8 cellular contexts compared by ENCODE assay signal in the genomic region with DNA sequence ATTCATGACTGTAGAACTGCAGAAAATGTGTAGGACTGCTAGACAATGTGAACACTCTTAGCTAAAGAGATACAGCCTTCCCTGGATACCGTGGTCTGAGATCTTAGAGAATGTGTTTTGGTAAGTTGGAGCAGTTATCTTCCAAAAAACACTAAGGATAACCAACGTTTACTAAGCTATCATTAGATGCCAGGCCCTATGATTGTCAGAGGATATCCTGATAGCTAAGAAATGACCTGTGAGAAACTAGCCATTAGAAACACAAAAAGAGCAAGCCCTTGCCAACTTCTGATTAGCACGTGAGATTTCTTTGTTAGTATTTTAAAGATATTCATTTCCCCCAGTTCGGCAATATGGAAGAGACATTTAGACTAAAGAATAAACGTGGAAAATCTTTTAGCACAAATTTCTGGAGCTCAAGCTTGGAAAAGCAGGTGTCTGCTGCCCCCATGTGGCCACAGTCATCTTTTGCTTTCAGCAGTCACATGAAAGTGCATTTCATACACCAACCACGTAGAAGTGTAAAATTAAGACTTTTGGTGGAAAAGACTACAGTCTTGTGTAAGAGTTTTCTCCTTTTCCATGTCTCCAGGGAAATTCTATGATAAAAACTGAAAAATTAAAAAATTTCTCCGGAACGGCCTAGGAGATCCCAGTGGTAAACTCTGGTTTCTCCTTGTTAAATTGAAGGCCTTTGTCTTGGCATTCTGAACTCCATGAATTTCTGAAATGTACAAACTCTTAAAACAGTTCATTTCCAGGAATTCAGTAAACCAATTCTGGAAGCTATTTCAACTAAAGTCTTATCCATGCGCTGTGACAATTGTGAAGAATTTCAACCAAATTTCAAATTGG.
DNase-seq lines count a peak whose midpoint lies in the region; ATAC-seq, FAIRE-seq and TF ChIP-seq lines count a peak whose summit lies in the region.

No MANE protein-coding gene starts in this region.

- FAIRE-seq in pancreas (lab: Jason Lieb, UNC), result peak; percentile 86

- no TSS peak for BruUV-seq in PC-9 (replicated peaks; lab: Mats Ljungman, UMichigan)

- H3K27me3 ChIP-seq in CD8-positive, alpha-beta T cell (ENCODE audit: insufficient read depth, low read length), result no peaks in the 10 kb centered on the region
- H3K27me3 ChIP-seq in PC-9 (ENCODE audit: insufficient read depth, low read depth) (no peaks in the 10 kb centered on the region), pancreas (no peaks in the 10 kb centered on the region), upper lobe of left lung (no peaks in the 10 kb centered on the region)

- H3K9me2 ChIP-seq in PC-9 (ENCODE audit: insufficient read depth), result no peaks in the 10 kb centered on the region

- no peaks in the 10 kb centered on the region for H3K9me3 ChIP-seq in CD8-positive, alpha-beta T cell (ENCODE audit: low read length)
- H3K9me3 ChIP-seq in PC-9 (ENCODE audit: insufficient read depth, low read depth) (no peaks in the 10 kb centered on the region), pancreas (no peaks in the 10 kb centered on the region), upper lobe of left lung (no peaks in the 10 kb centered on the region)

- no peak for TF ChIP-seq POLR2A in upper lobe of left lung (IDR thresholded peaks at IDR 0.05)

- intact Hi-C loops in CD8-positive, alpha-beta T cell (cut with DNase I, micrococcal nuclease), result loop anchor here (1.0 to 10.0 kb wide), 4 partner anchors 137 to 893 kb away; partner anchors contain the start of gene ZNF674 (in 1 of the 2)
- intact Hi-C loops in PC-9 (cut with micrococcal nuclease; ENCODE audit: unreplicated experiment) (no loop called here), pancreas (cut with DNase I) (loop anchor here in 1 of 3 donors (10.0 kb wide), 1 partner anchor 1084 kb away; no protein-coding TSS in a partner anchor)
- intact Hi-C loops in activated T-helper 2 cell treated with anti-CD3 and anti-CD28 coated beads, Interferon-gamma antibody, Interleukin-2, Interleukin-4, amounts not matched to agents 10 μg/mL and 5 μg/mL and 100 μg/mL, durations not matched to agents 14 hours and 24 hours and 36 hours (cut with micrococcal nuclease), result no loop called here

- no peaks in the 10 kb centered on the region for H3K27me3 Mint-ChIP-seq in CD8-positive, alpha-beta T cell (ENCODE audit: low read depth)
- H3K27me3 Mint-ChIP-seq in activated T-helper 2 cell treated with anti-CD3 and anti-CD28 coated beads, Interferon-gamma antibody, Interleukin-2, Interleukin-4, amounts not matched to agents 10 μg/mL and 5 μg/mL and 100 μg/mL, durations not matched to agents 14 hours and 24 hours and 36 hours (ENCODE audit: low read depth), result no peaks in the 10 kb centered on the region

- H3K36me3 Mint-ChIP-seq in CD8-positive, alpha-beta T cell, result no peaks in the 10 kb centered on the region
- H3K36me3 Mint-ChIP-seq in activated T-helper 2 cell treated with anti-CD3 and anti-CD28 coated beads, Interferon-gamma antibody, Interleukin-2, Interleukin-4, amounts not matched to agents 10 μg/mL and 5 μg/mL and 100 μg/mL, durations not matched to agents 14 hours and 24 hours and 36 hours (ENCODE audit: low read depth), result no peaks in the 10 kb centered on the region

- no peak for ATAC-seq in CD8-positive, alpha-beta T cell
- ATAC-seq in pancreas (peak in 3 of 4 donors; percentile 72 to 75 (median 72)), upper lobe of left lung (ENCODE audit: low FRiP score in 2 of 2) (peak in 1 of 2 donors; percentile 53), HG03521 (IDR thresholded peaks at IDR 0.05; ENCODE audit: unreplicated experiment) (no peak)

- H3K4me1 Mint-ChIP-seq in CD8-positive, alpha-beta T cell (ENCODE audit: low read depth), result no peaks in the 10 kb centered on the region
- H3K4me1 Mint-ChIP-seq in activated T-helper 2 cell treated with anti-CD3 and anti-CD28 coated beads, Interferon-gamma antibody, Interleukin-2, Interleukin-4, amounts not matched to agents 10 μg/mL and 5 μg/mL and 100 μg/mL, durations not matched to agents 14 hours and 24 hours and 36 hours (ENCODE audit: low read depth), result no peaks in the 10 kb centered on the region

- POLR2A ChIA-PET in CD8-positive, alpha-beta T cell (lab: Charles Lee), result no interaction called here
- POLR2A ChIA-PET in PC-9 (lab: Charles Lee; ENCODE audit: unreplicated experiment), result interaction anchor here (0.8 kb wide), 1 partner anchor 893 kb away, joined by 4 read pairs; no protein-coding TSS in a partner anchor

- no peak overlapping the region for H3K4me3 Mint-ChIP-seq in CD8-positive, alpha-beta T cell
- H3K4me3 Mint-ChIP-seq in activated T-helper 2 cell treated with anti-CD3 and anti-CD28 coated beads, Interferon-gamma antibody, Interleukin-2, Interleukin-4, amounts not matched to agents 10 μg/mL and 5 μg/mL and 100 μg/mL, durations not matched to agents 14 hours and 24 hours and 36 hours (ENCODE audit: low read depth), result no peak overlapping the region

- no peak overlapping the region for H2AFZ ChIP-seq in PC-9

- CTCF ChIA-PET in CD8-positive, alpha-beta T cell (lab: Charles Lee), result interaction anchor here (0.5 to 2.8 kb wide), 16 partner anchors 9 to 1086 kb away, joined by 3 to 13 read pairs (median 3); no protein-coding TSS in a partner anchor
- CTCF ChIA-PET in PC-9 (lab: Charles Lee), result interaction anchor here (0.5 to 0.7 kb wide), 5 partner anchors 114 to 1234 kb away, joined by 3 to 11 read pairs (median 3); no protein-coding TSS in a partner anchor

- TF ChIP-seq EP300 in upper lobe of left lung (IDR thresholded peaks at IDR 0.05), result no peak

- peak; percentile 60 for TF ChIP-seq CTCF in CD8-positive, alpha-beta T cell (IDR thresholded peaks at IDR 0.05)
- peak; percentile 69 for TF ChIP-seq CTCF in HFF-Myc (IDR thresholded peaks at IDR 0.05; ENCODE audit: low read depth, low read length, missing control alignments)
- peak; percentile 75 for TF ChIP-seq CTCF in PC-9 (conservative IDR thresholded peaks at IDR 0.05)
- peak; percentile 60 to 88 (median 83) for TF ChIP-seq CTCF in pancreas (IDR thresholded peaks at IDR 0.05)
- TF ChIP-seq CTCF in upper lobe of left lung (IDR thresholded peaks at IDR 0.05), result peak; percentile 64 to 82 (median 68)

- no peaks in the 10 kb centered on the region for H4K20me1 ChIP-seq in PC-9 (ENCODE audit: insufficient read depth)

- no peaks in the 10 kb centered on the region for H3K36me3 ChIP-seq in CD8-positive, alpha-beta T cell (ENCODE audit: insufficient read depth, low read length)
- H3K36me3 ChIP-seq in PC-9 (ENCODE audit: low read depth) (no peaks in the 10 kb centered on the region), pancreas (no peaks in the 10 kb centered on the region), upper lobe of left lung (no peaks in the 10 kb centered on the region)

- H3K4me1 ChIP-seq in CD8-positive, alpha-beta T cell (ENCODE audit: insufficient read depth, low read length), result no peaks in the 10 kb centered on the region
- H3K4me1 ChIP-seq in PC-9 (replicated peaks; ENCODE audit: insufficient read depth), result no peaks in the 10 kb centered on the region
- no peaks in the 10 kb centered on the region for H3K4me1 ChIP-seq in pancreas
- H3K4me1 ChIP-seq in upper lobe of left lung, result no peaks in the 10 kb centered on the region

- no peaks in the 10 kb centered on the region for H3F3A ChIP-seq in PC-9 (ENCODE audit: insufficient read depth, low read depth)

- no peak overlapping the region for H3K27ac Mint-ChIP-seq in CD8-positive, alpha-beta T cell
- no peak overlapping the region for H3K27ac Mint-ChIP-seq in activated T-helper 2 cell treated with anti-CD3 and anti-CD28 coated beads, Interferon-gamma antibody, Interleukin-2, Interleukin-4, amounts not matched to agents 10 μg/mL and 5 μg/mL and 100 μg/mL, durations not matched to agents 14 hours and 24 hours and 36 hours

- peak overlapping the region; percentile 13; the same call in 1 of the 2 replicates for H3K4me2 ChIP-seq in PC-9

- peak; percentile 28 to 70 (median 56) for DNase-seq in CD8-positive, alpha-beta T cell
- DNase-seq in HFF-Myc (ENCODE audit: extremely low read depth, low read depth) (peak; percentile 29), PC-9 (peak in 1 of 2 experiments; percentile 44), foreskin melanocyte (peak; percentile 44), pancreas (peak; percentile 22 to 88 (median 62)), upper lobe of left lung (peak in 1 of 2 donors; percentile 52)
- peak; percentile 16 for DNase-seq in activated T-helper 2 cell treated with anti-CD3 and anti-CD28 coated beads, Interferon-gamma antibody, Interleukin-2, Interleukin-4, amounts not matched to agents 10 μg/mL and 5 μg/mL and 100 μg/mL, durations not matched to agents 14 hours and 24 hours and 36 hours (ENCODE audit: low spot score)

- no peak overlapping the region for H3K4me3 ChIP-seq in CD8-positive, alpha-beta T cell (ENCODE audit: low read depth, low read length)
- no peak overlapping the region for H3K4me3 ChIP-seq in HFF-Myc (replicated peaks; ENCODE audit: low read depth, low read length)
- H3K4me3 ChIP-seq in PC-9, result no peak overlapping the region
- no peak overlapping the region for H3K4me3 ChIP-seq in pancreas
- H3K4me3 ChIP-seq in upper lobe of left lung, result no peak overlapping the region

- no peak overlapping the region for H3K27ac ChIP-seq in CD8-positive, alpha-beta T cell (ENCODE audit: low read depth, low read length)
- 0 out of 2 replicates have a peak overlapping the region, but pooled peaks have one; percentile 32 for H3K27ac ChIP-seq in PC-9
- no peak overlapping the region for H3K27ac ChIP-seq in pancreas
- no peak overlapping the region for H3K27ac ChIP-seq in upper lobe of left lung

- H3K79me2 ChIP-seq in PC-9 (ENCODE audit: low read depth), result no peaks in the 10 kb centered on the region

- no peaks in the 10 kb centered on the region for H3K9me3 Mint-ChIP-seq in CD8-positive, alpha-beta T cell
- no peaks in the 10 kb centered on the region for H3K9me3 Mint-ChIP-seq in activated T-helper 2 cell treated with anti-CD3 and anti-CD28 coated beads, Interferon-gamma antibody, Interleukin-2, Interleukin-4, amounts not matched to agents 10 μg/mL and 5 μg/mL and 100 μg/mL, durations not matched to agents 14 hours and 24 hours and 36 hours

- WGBS in pancreas, 2 donors, result 14% methylated on average over 9 of the region's 9 CpGs
- 14 to 22% methylated on average over 9 of the region's 9 CpGs for WGBS in upper lobe of left lung, 2 donors

Comparison
In these comparisons a context has a peak if more than half of its experiments do, and no peak if none do; other contexts are left out.
1. ATAC-seq: peak in pancreas (3 of 4); none in CD8-positive, alpha-beta T cell (single experiment) and HG03521 (single experiment).
2. intact Hi-C loops: an anchor here in CD8-positive, alpha-beta T cell (1.0 to 10.0 kb wide); none called in PC-9 and activated T-helper 2 cell treated with anti-CD3 and anti-CD28 coated beads, Interferon-gamma antibody, Interleukin-2, Interleukin-4, amounts not matched to agents 10 μg/mL and 5 μg/mL and 100 μg/mL, durations not matched to agents 14 hours and 24 hours and 36 hours.
3. Peak in every context shown above with its lines, with median percentiles within 50 percentile points of each other: CTCF ChIP-seq.